23 cellular contexts compared by ENCODE assay signal in genomic region chr4:48024522-48024921, GRCh38. TPM values are rescaled to one million over a fixed set of nuclear protein-coding genes. Genes with fewer than 3 reads are reported as not detected.
"Had no signal": no experiment of that assay in that cellular context is flagged by ENCODE, and none has a peak within 500 bp of the region (broad histone marks: within the 10 kb centered on the region; RNA-seq: fewer than 3 reads in every experiment).

No MANE protein-coding gene starts in this region.

- H3K36me3 ChIP-seq: gastrocnemius medialis, heart right ventricle, vagina had no signal

- H3K27me3 ChIP-seq: dorsolateral prefrontal cortex, gastrocnemius medialis, transverse colon, vagina had no signal

- H3K79me2 ChIP-seq: parathyroid adenoma had no signal

- ATAC-seq: gastrocnemius medialis; heart right ventricle; left colon; naive thymus-derived CD4-positive, alpha-beta T cell had no signal

- H3K9me3 ChIP-seq: gastrocnemius medialis, heart right ventricle, mucosa of descending colon, transverse colon, vagina had no signal

- H3K27ac ChIP-seq: dorsolateral prefrontal cortex, gastrocnemius medialis, heart right ventricle, parathyroid adenoma, skin epidermis, vagina had no signal

- H3K9ac ChIP-seq: parathyroid adenoma had no signal

- FAIRE-seq: islet of Langerhans, TTC549 had no signal

- DNase-seq: activated B cell treated with CpG ODN at 0.5 μM for 24 hours; activated CD4-positive, alpha-beta T cell treated with anti-CD3 and anti-CD28 coated beads, Interleukin-2, amount 10 ng/mL, durations not matched to agents 24 days and 14 days; activated CD8-positive, alpha-beta memory T cell treated with anti-CD3 and anti-CD28 coated beads, Interleukin-2, amount 50 U/mL, for 48 hours; activated naive CD4-positive, alpha-beta T cell treated with Interleukin-2 at 50 U/mL for 16 hours; aorta; dorsolateral prefrontal cortex; endodermal cell; gastrocnemius medialis; heart right ventricle; left colon; mucosa of descending colon; naive thymus-derived CD4-positive, alpha-beta T cell; stimulated activated CD4-positive, alpha-beta T cell treated with anti-CD3 and anti-CD28 coated beads, Interleukin-4, amount 100 ng/mL, for 24 hours; stimulated activated naive CD4-positive, alpha-beta T cell; T-helper 2 cell; transverse colon had no signal

- H3K4me1 ChIP-seq: heart right ventricle, parathyroid adenoma, vagina had no signal

- H3K4me3 ChIP-seq: dorsolateral prefrontal cortex, gastrocnemius medialis, heart right ventricle, mucosa of descending colon, skin epidermis, transverse colon, vagina had no signal

- H2AFZ ChIP-seq: parathyroid adenoma had no signal

RNA-seq across cellular contexts. Expression of gene CNGA1, which starts 8.0 kb away (rescaled TPM):
- total RNA-seq: activated B cell treated with CpG ODN at 0.5 μM for 24 hours; activated CD4-positive, alpha-beta T cell treated with anti-CD3 and anti-CD28 coated beads, Interleukin-2, amount 10 ng/mL, durations not matched to agents 24 days and 14 days; activated T-helper 1 cell treated with anti-CD3 and anti-CD28 coated beads, Interleukin-12 subunit alpha, Interleukin-12 subunit beta, Interleukin-2, Interleukin-4 antibody, amounts not matched to agents 30 ng/mL and 10 ng/mL and 1 ng/mL, durations not matched to agents 14 hours and 24 hours and 36 hours; lung microvascular endothelial cell; naive thymus-derived CD4-positive, alpha-beta T cell had no signal
